ENCODE assay signal across 20 cellular contexts in the genomic region with DNA sequence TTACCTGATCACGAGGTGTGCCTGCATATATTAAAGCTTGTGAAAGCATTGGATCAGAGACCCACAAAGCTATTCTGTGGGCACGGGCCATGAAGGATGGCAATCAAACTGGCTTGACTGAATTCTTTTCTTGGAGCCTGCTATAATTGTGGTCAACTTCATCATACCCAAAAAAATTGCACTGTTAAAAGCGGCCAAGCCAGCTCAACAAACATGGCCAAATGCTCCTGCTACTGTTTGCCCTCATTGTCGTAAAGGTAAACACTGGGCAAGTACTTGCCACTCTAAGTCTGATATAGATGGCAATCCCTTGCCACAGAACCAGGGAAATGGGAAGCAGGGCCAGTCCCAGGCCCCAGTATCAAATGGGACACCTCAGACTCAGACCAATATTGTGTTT. TPM values are rescaled to one million over a fixed set of nuclear protein-coding genes. Genes with fewer than 3 reads are reported as not detected.
A peak's percentile ranks its signal among the peaks of the same experiment; 100 is the strongest.
DNase-seq lines count a peak whose midpoint lies in the region; ATAC-seq, FAIRE-seq and TF ChIP-seq lines count a peak whose summit lies in the region.
"Had no signal": no experiment of that assay in that cellular context is flagged by ENCODE, and none has a peak within 500 bp of the region (broad histone marks: within the 10 kb centered on the region; RNA-seq: fewer than 3 reads in every experiment).

No MANE protein-coding gene starts in this region.

- peaks cover 0 to 6% of the 10 kb centered on the region in 2 donors for H3K9me3 Mint-ChIP-seq in activated naive CD4-positive, alpha-beta T cell treated with anti-CD3 and anti-CD28 coated beads, Interleukin-2, amount 50 U/mL, for 72 hours

- H3K9me3 ChIP-seq in K562 (replicated peaks; ENCODE audit: control insufficient read depth, insufficient read depth, low read depth, low read length), result peaks cover 12% of the 10 kb centered on the region
- H3K9me3 ChIP-seq in stomach, result peaks cover 0 to 19% (median 0%) of the 10 kb centered on the region in 4 donors
- H3K9me3 ChIP-seq: BE2C had no signal

- no peaks in the 10 kb centered on the region for H4K20me1 ChIP-seq in K562 (replicated peaks; ENCODE audit: control insufficient read depth, insufficient read depth, low read length)

- H3K27ac Mint-ChIP-seq in activated naive CD4-positive, alpha-beta T cell treated with anti-CD3 and anti-CD28 coated beads, Interleukin-2, amount 50 U/mL, for 72 hours, result no peak overlapping the region
- H3K27ac Mint-ChIP-seq: CD4-positive, alpha-beta T cell had no signal

- in situ Hi-C loops in K562 (cut with MboI), result no loop called here

- no peak overlapping the region for H3K27ac ChIP-seq in K562 (ENCODE audit: extremely low read depth, low read depth, low read length)
- H3K27ac ChIP-seq in stomach, result peak overlapping the region in 4 of 5 donors; percentile 22 to 76 (median 40)
- H3K27ac ChIP-seq: 22Rv1, HL-60 had no signal

- no peaks in the 10 kb centered on the region for H3K9me1 ChIP-seq in K562 (ENCODE audit: control insufficient read depth, insufficient read depth, low read length)

- H3K4me3 ChIP-seq in K562 (no peak overlapping the region), stomach (no peak overlapping the region)

- POLR2A ChIA-PET in K562 (lab: Yijun Ruan, JAX), result interaction anchor here (0.6 to 0.7 kb wide), 3 partner anchors 279 to 1512 kb away, joined by 3 read pairs; partner anchors contain the start of gene AHCYL1

- peaks cover 6 to 8% of the 10 kb centered on the region in 2 donors for H3K36me3 Mint-ChIP-seq in activated naive CD4-positive, alpha-beta T cell treated with anti-CD3 and anti-CD28 coated beads, Interleukin-2, amount 50 U/mL, for 72 hours

- CTCF ChIA-PET in K562 (lab: Yijun Ruan, JAX; ENCODE audit: low intra/inter-chr PET ratio), result no interaction called here

- TF ChIP-seq CTCF in K562 (IDR thresholded peaks at IDR 0.05 in 2 of 3, conservative IDR thresholded peaks at IDR 0.05 in 1 of 3; ENCODE audit: insufficient read depth in 2 of 3, low read depth in 1 of 3, low read length in 3 of 3), result no peak
- TF ChIP-seq CTCF in stomach (IDR thresholded peaks at IDR 0.05), result no peak

- H3K4me2 ChIP-seq in K562 (ENCODE audit: insufficient read depth, low read length), result no peak overlapping the region

- no peaks in the 10 kb centered on the region; a peak in 1 of 5 replicates for H3K4me1 ChIP-seq in K562 (replicated peaks in 1 of 2; ENCODE audit: control insufficient read depth in 2 of 2, insufficient read depth in 2 of 2, low read length in 2 of 2)
- H3K4me1 ChIP-seq in stomach, result peaks cover 0 to 11% (median 2%) of the 10 kb centered on the region in 4 donors

- 2% methylated on average over 4 of the region's 4 CpGs for WGBS in K562 (ENCODE audit: insufficient coverage, low coverage, missing lambda C conversion rate)
- WGBS in stomach, 5 donors, result 38 to 76% (median 48%) methylated on average over 4 of the region's 4 CpGs

- H3K36me3 ChIP-seq in K562 (ENCODE audit: control insufficient read depth, insufficient read depth, low read length) (no peaks in the 10 kb centered on the region), stomach (no peaks in the 10 kb centered on the region)
- H3K36me3 ChIP-seq: BE2C had no signal

- H3K9ac ChIP-seq in K562 (ENCODE audit: insufficient read depth in 1 of 2, low read depth in 2 of 2, low read length in 2 of 2), result no peak overlapping the region

- peaks cover 0 to 8% of the 10 kb centered on the region in 2 experiments; a peak in 2 of 5 replicates for H3K27me3 ChIP-seq in K562 (ENCODE audit: control insufficient read depth in 2 of 2, insufficient read depth in 2 of 2, low read length in 2 of 2)
- no peaks in the 10 kb centered on the region for H3K27me3 ChIP-seq in stomach
- H3K27me3 ChIP-seq: BE2C had no signal

- H2AFZ ChIP-seq in K562 (ENCODE audit: low read depth, low read length), result no peak overlapping the region

- no peaks in the 10 kb centered on the region for H3K79me2 ChIP-seq in K562 (ENCODE audit: control insufficient read depth, insufficient read depth, low read length)

- ATAC-seq in K562, result no peak
- ATAC-seq in activated naive CD4-positive, alpha-beta T cell treated with anti-CD3 and anti-CD28 coated beads, Interleukin-2, amount 50 U/mL, for 72 hours, result no peak
- ATAC-seq: HCT116 had no signal

- intact Hi-C loops in K562 (cut with micrococcal nuclease) (loop anchor here (5.0 kb wide), 1 partner anchor 33 kb away; no protein-coding TSS in a partner anchor), stomach (cut with DNase I; ENCODE audit: low total_unique reads) (no loop called here)

- TF ChIP-seq EP300 in K562 (IDR thresholded peaks at IDR 0.05; ENCODE audit: low read length) (no peak), stomach (IDR thresholded peaks at IDR 0.05) (no peak)

- no peak for TF ChIP-seq RAD21 in K562 (CRISPR knock-in tag; conservative IDR thresholded peaks at IDR 0.05 in 1 of 2, IDR thresholded peaks at IDR 0.05 in 1 of 2)

- TF ChIP-seq POLR2A in K562 (conservative IDR thresholded peaks at IDR 0.05) (no peak), stomach (IDR thresholded peaks at IDR 0.05) (no peak)

- DNase-seq in DMS53 (lab: John Stamatoyannopoulos, UW) (peak; percentile 20), DMS53 treated with DMSO at 0.1 percent for 48 hours (lab: John Stamatoyannopoulos, UW; ENCODE audit: unreplicated experiment) (no peak), K562 (ENCODE audit: extremely low read depth in 1 of 4, low spot score in 3 of 4) (peak in 3 of 4 experiments; percentile 0 to 1 (median 0)), stomach (peak; percentile 63), amniotic stem cell (lab: John Stamatoyannopoulos, UW) (no peak)
- DNase-seq in activated naive CD4-positive, alpha-beta T cell treated with anti-CD3 and anti-CD28 coated beads, Interleukin-2, amount 50 U/mL, for 72 hours (ENCODE audit: low spot score in 2 of 2), result no peak
- DNase-seq: BE2C; CD4-positive, alpha-beta T cell; DMS79 treated with DMSO at 0.1 percent for 48 hours; KG1; NCI-H1436; NCI-H2029; NCI-H2171; NCI-H446; NCI-H69 had no signal

- FAIRE-seq in K562 (lab: Jason Lieb, UNC), result no peak
- FAIRE-seq: G401.6 had no signal

- BruUV-seq in K562 (replicated peaks; lab: Mats Ljungman, UMichigan), result no TSS peak

RNA-seq across cellular contexts. Expression of gene GSTM5, which starts 6.6 kb away (rescaled TPM):
- total RNA-seq in K562 (2011; cell fraction: chromatin; rRNA removed; ENCODE audit: low replicate concordance), result 0.16 TPM in 1 of 2 replicates, not detected in the other
- 0.17 TPM in 1 of 2 replicates, not detected in the other for total RNA-seq in K562 (2011; cell fraction: nucleolus; rRNA removed)
- total RNA-seq in K562 (2011; cell fraction: nucleoplasm; rRNA removed), result 0.15 and 0.23 TPM in 2 replicates
- not detected in 2 replicates for total RNA-seq in K562 (2014; rRNA removed)
- not detected in 2 replicates for total RNA-seq in K562 (2014; rRNA removed; fragmentation: Illumina TruSeq; extraction: Trizol)
- not detected in 2 replicates for total RNA-seq in K562 (2015; rRNA removed; fragmentation: Illumina TruSeq; extraction: Trizol)
- not detected in 2 replicates for total RNA-seq in K562 (2021)
- polyA plus RNA-seq in K562 (2011; rRNA removed), result not detected in 2 replicates
- not detected in 2 replicates for polyA plus RNA-seq in K562 (2011; cell fraction: cytosol; rRNA removed)
- polyA plus RNA-seq in K562 (2011; cell fraction: nucleus; rRNA removed), result 0.15 TPM in 1 of 2 replicates, not detected in the other
- polyA plus RNA-seq in K562 (2012), result not detected in 2 replicates
- polyA plus RNA-seq in K562 (2014; fragmentation: Illumina TruSeq; extraction: Trizol), result not detected in 2 replicates
- not detected for polyA plus RNA-seq in K562 (2014; fragmentation: Nextera tagmentation; extraction: Ambion mirVana)
- not detected in 2 replicates for polyA plus RNA-seq in K562 (2014; rRNA removed)
- not detected in 2 replicates for polyA minus RNA-seq in K562 (2011; rRNA and poly(A)+ RNA removed)
- not detected in 2 replicates for polyA minus RNA-seq in K562 (2011; cell fraction: cytosol; rRNA and poly(A)+ RNA removed)
- under 0.01 and 0.11 TPM in 2 replicates for polyA minus RNA-seq in K562 (2011; cell fraction: nucleus; rRNA and poly(A)+ RNA removed)
- total RNA-seq in stomach, result 10 to 100 TPM in 2 of 5 donors, 1 to 10 TPM in 1, not detected in 2; 1.4 to 35.6 (median 18.5) TPM
- polyA plus RNA-seq in stomach, result 10 to 100 TPM in 2 of 3 donors, 1 to 10 TPM in 1; 3.6 to 22.0 (median 14.9) TPM
- total RNA-seq in activated naive CD4-positive, alpha-beta T cell treated with anti-CD3 and anti-CD28 coated beads, Interleukin-2, amount 50 U/mL, for 72 hours, result under 1 TPM in 1 of 2 donors, not detected in 1; 0.89 TPM
- total RNA-seq: M059J had no signal

RNA-seq across cellular contexts. Expression of gene GSTM1, which starts 17.8 kb away (rescaled TPM):
- 0.65 and 0.70 TPM in 2 replicates for total RNA-seq in K562 (2011; cell fraction: chromatin; rRNA removed; ENCODE audit: low replicate concordance)
- total RNA-seq in K562 (2011; cell fraction: nucleolus; rRNA removed), result not detected in 2 replicates
- not detected in 2 replicates for total RNA-seq in K562 (2011; cell fraction: nucleoplasm; rRNA removed)
- not detected in 2 replicates for total RNA-seq in K562 (2014; rRNA removed)
- total RNA-seq in K562 (2014; rRNA removed; fragmentation: Illumina TruSeq; extraction: Trizol), result not detected in 2 replicates
- total RNA-seq in K562 (2015; rRNA removed; fragmentation: Illumina TruSeq; extraction: Trizol), result not detected in 2 replicates
- not detected in 2 replicates for total RNA-seq in K562 (2021)
- polyA plus RNA-seq in K562 (2011; rRNA removed), result 0.14 TPM in 1 of 2 replicates, not detected in the other
- 0.21 and 0.29 TPM in 2 replicates for polyA plus RNA-seq in K562 (2011; cell fraction: cytosol; rRNA removed)
- polyA plus RNA-seq in K562 (2011; cell fraction: nucleus; rRNA removed), result 0.59 and 1.3 TPM in 2 replicates
- polyA plus RNA-seq in K562 (2012), result 0.07 and 0.40 TPM in 2 replicates
- polyA plus RNA-seq in K562 (2014; fragmentation: Illumina TruSeq; extraction: Trizol), result not detected in 2 replicates
- not detected for polyA plus RNA-seq in K562 (2014; fragmentation: Nextera tagmentation; extraction: Ambion mirVana)
- not detected in 2 replicates for polyA plus RNA-seq in K562 (2014; rRNA removed)
- 0.18 and 0.28 TPM in 2 replicates for polyA minus RNA-seq in K562 (2011; rRNA and poly(A)+ RNA removed)
- polyA minus RNA-seq in K562 (2011; cell fraction: cytosol; rRNA and poly(A)+ RNA removed), result not detected in 2 replicates
- not detected in 2 replicates for polyA minus RNA-seq in K562 (2011; cell fraction: nucleus; rRNA and poly(A)+ RNA removed)
- total RNA-seq in stomach, result 10 to 100 TPM in 1 of 5 donors, 1 to 10 TPM in 2, not detected in 2; 2.6 to 69.4 (median 5.4) TPM
- 10 to 100 TPM in 2 of 3 donors, under 1 TPM in 1; 0.23 to 99.7 (median 86.4) TPM for polyA plus RNA-seq in stomach
- total RNA-seq in activated naive CD4-positive, alpha-beta T cell treated with anti-CD3 and anti-CD28 coated beads, Interleukin-2, amount 50 U/mL, for 72 hours, result 100 to 1,000 TPM in 1 of 2 donors, not detected in 1; 129 TPM
- total RNA-seq: M059J had no signal

RNA-seq across cellular contexts. Expression of gene GSTM3, which starts 35.4 kb away (rescaled TPM):
- total RNA-seq in K562 (2011; cell fraction: chromatin; rRNA removed; ENCODE audit: low replicate concordance), result 1.2 and 1.8 TPM in 2 replicates
- total RNA-seq in K562 (2011; cell fraction: nucleolus; rRNA removed), result 1.1 and 2.7 TPM in 2 replicates
- total RNA-seq in K562 (2011; cell fraction: nucleoplasm; rRNA removed), result 1.8 and 2.6 TPM in 2 replicates
- total RNA-seq in K562 (2014; rRNA removed) (2.3 and 4.3 TPM in 2 replicates), K562 (2014; rRNA removed; fragmentation: Illumina TruSeq; extraction: Trizol) (5.5 and 7.2 TPM in 2 replicates), K562 (2015; rRNA removed; fragmentation: Illumina TruSeq; extraction: Trizol) (4.1 and 4.5 TPM in 2 replicates), K562 (2021) (3.9 and 5.7 TPM in 2 replicates), stomach (100 to 1,000 TPM in 2 of 5 donors, 10 to 100 TPM in 3; 32.2 to 213 (median 84.6) TPM)
- polyA plus RNA-seq in K562 (2011; rRNA removed) (17.5 and 22.3 TPM in 2 replicates), K562 (2014; fragmentation: Illumina TruSeq; extraction: Trizol) (8.9 and 9.5 TPM in 2 replicates), K562 (2014; fragmentation: Nextera tagmentation; extraction: Ambion mirVana) (10 to 100 TPM; 23.1 to 24.5 TPM), K562 (2014; rRNA removed) (8.9 and 9.4 TPM in 2 replicates), stomach (100 to 1,000 TPM in 2 of 3 donors, 10 to 100 TPM in 1; 83.8 to 350 (median 194) TPM)
- polyA plus RNA-seq in K562 (2011; cell fraction: cytosol; rRNA removed), result 10.2 and 17.2 TPM in 2 replicates
- 5.5 and 10.1 TPM in 2 replicates for polyA plus RNA-seq in K562 (2011; cell fraction: nucleus; rRNA removed)
- 10.9 and 11.4 TPM in 2 replicates for polyA plus RNA-seq in K562 (2012)
- 8.5 and 12.1 TPM in 2 replicates for polyA minus RNA-seq in K562 (2011; rRNA and poly(A)+ RNA removed)
- 2.6 and 5.3 TPM in 2 replicates for polyA minus RNA-seq in K562 (2011; cell fraction: cytosol; rRNA and poly(A)+ RNA removed)
- 1.2 and 3.3 TPM in 2 replicates for polyA minus RNA-seq in K562 (2011; cell fraction: nucleus; rRNA and poly(A)+ RNA removed)
- total RNA-seq in activated naive CD4-positive, alpha-beta T cell treated with anti-CD3 and anti-CD28 coated beads, Interleukin-2, amount 50 U/mL, for 72 hours, result 10 to 100 TPM; 39.0 to 41.1 TPM

RNA-seq across cellular contexts. Expression of gene GSTM2, which starts 37.6 kb away (rescaled TPM):
- total RNA-seq in K562 (2011; cell fraction: chromatin; rRNA removed; ENCODE audit: low replicate concordance), result 18.6 and 26.2 TPM in 2 replicates
- 12.3 and 13.0 TPM in 2 replicates for total RNA-seq in K562 (2011; cell fraction: nucleolus; rRNA removed)
- total RNA-seq in K562 (2011; cell fraction: nucleoplasm; rRNA removed), result 16.2 and 17.0 TPM in 2 replicates
- total RNA-seq in K562 (2014; rRNA removed), result 1.6 TPM in 2 replicates
- 2.5 and 2.6 TPM in 2 replicates for total RNA-seq in K562 (2014; rRNA removed; fragmentation: Illumina TruSeq; extraction: Trizol)
- 4.2 TPM in 2 replicates for total RNA-seq in K562 (2015; rRNA removed; fragmentation: Illumina TruSeq; extraction: Trizol)
- 6.4 and 6.8 TPM in 2 replicates for total RNA-seq in K562 (2021)
- polyA plus RNA-seq in K562 (2011; rRNA removed), result 5.4 and 11.9 TPM in 2 replicates
- polyA plus RNA-seq in K562 (2011; cell fraction: cytosol; rRNA removed), result 7.2 and 11.1 TPM in 2 replicates
- polyA plus RNA-seq in K562 (2011; cell fraction: nucleus; rRNA removed), result 53.6 and 78.5 TPM in 2 replicates
- 12.4 and 26.5 TPM in 2 replicates for polyA plus RNA-seq in K562 (2012)
- 8.6 and 10.9 TPM in 2 replicates for polyA plus RNA-seq in K562 (2014; fragmentation: Illumina TruSeq; extraction: Trizol)
- polyA plus RNA-seq in K562 (2014; fragmentation: Nextera tagmentation; extraction: Ambion mirVana), result 10 to 100 TPM; 12.4 to 15.1 TPM
- polyA plus RNA-seq in K562 (2014; rRNA removed), result 7.6 and 7.7 TPM in 2 replicates
- 4.1 and 4.3 TPM in 2 replicates for polyA minus RNA-seq in K562 (2011; rRNA and poly(A)+ RNA removed)
- 0.95 and 2.5 TPM in 2 replicates for polyA minus RNA-seq in K562 (2011; cell fraction: cytosol; rRNA and poly(A)+ RNA removed)
- 5.1 and 10.0 TPM in 2 replicates for polyA minus RNA-seq in K562 (2011; cell fraction: nucleus; rRNA and poly(A)+ RNA removed)
- total RNA-seq in stomach, result 100 to 1,000 TPM in 3 of 5 donors, 10 to 100 TPM in 2; 22.3 to 219 (median 126) TPM
- 100 to 1,000 TPM; 102 to 149 (median 122) TPM for polyA plus RNA-seq in stomach
- total RNA-seq in activated naive CD4-positive, alpha-beta T cell treated with anti-CD3 and anti-CD28 coated beads, Interleukin-2, amount 50 U/mL, for 72 hours, result 10 to 100 TPM; 13.6 to 41.7 TPM

RNA-seq across cellular contexts. Expression of gene GSTM4, which starts 49.5 kb away (rescaled TPM):
- 32.6 and 57.2 TPM in 2 replicates for total RNA-seq in K562 (2011; cell fraction: chromatin; rRNA removed; ENCODE audit: low replicate concordance)
- 42.2 and 42.5 TPM in 2 replicates for total RNA-seq in K562 (2011; cell fraction: nucleolus; rRNA removed)
- total RNA-seq in K562 (2011; cell fraction: nucleoplasm; rRNA removed), result 35.5 and 39.5 TPM in 2 replicates
- 18.8 and 26.8 TPM in 2 replicates for total RNA-seq in K562 (2014; rRNA removed)
- total RNA-seq in K562 (2014; rRNA removed; fragmentation: Illumina TruSeq; extraction: Trizol), result 21.0 and 22.2 TPM in 2 replicates
- 25.0 and 29.7 TPM in 2 replicates for total RNA-seq in K562 (2015; rRNA removed; fragmentation: Illumina TruSeq; extraction: Trizol)
- 38.8 and 41.0 TPM in 2 replicates for total RNA-seq in K562 (2021)
- 45.0 and 57.0 TPM in 2 replicates for polyA plus RNA-seq in K562 (2011; rRNA removed)
- 55.3 and 58.1 TPM in 2 replicates for polyA plus RNA-seq in K562 (2011; cell fraction: cytosol; rRNA removed)
- 108 and 111 TPM in 2 replicates for polyA plus RNA-seq in K562 (2011; cell fraction: nucleus; rRNA removed)
- polyA plus RNA-seq in K562 (2012), result 44.6 and 53.5 TPM in 2 replicates
- 53.4 and 56.1 TPM in 2 replicates for polyA plus RNA-seq in K562 (2014; fragmentation: Illumina TruSeq; extraction: Trizol)
- 10 to 100 TPM; 30.5 to 39.2 TPM for polyA plus RNA-seq in K562 (2014; fragmentation: Nextera tagmentation; extraction: Ambion mirVana)
- 38.4 and 46.2 TPM in 2 replicates for polyA plus RNA-seq in K562 (2014; rRNA removed)
- polyA minus RNA-seq in K562 (2011; rRNA and poly(A)+ RNA removed), result 26.7 and 29.8 TPM in 2 replicates
- polyA minus RNA-seq in K562 (2011; cell fraction: cytosol; rRNA and poly(A)+ RNA removed), result 19.7 and 21.8 TPM in 2 replicates
- polyA minus RNA-seq in K562 (2011; cell fraction: nucleus; rRNA and poly(A)+ RNA removed), result 24.2 and 40.5 TPM in 2 replicates
- total RNA-seq in stomach, result 10 to 100 TPM in 4 of 5 donors, 1 to 10 TPM in 1; 7.5 to 63.6 (median 22.3) TPM
- polyA plus RNA-seq in stomach, result 10 to 100 TPM; 23.6 to 32.6 (median 24.7) TPM
- total RNA-seq in activated naive CD4-positive, alpha-beta T cell treated with anti-CD3 and anti-CD28 coated beads, Interleukin-2, amount 50 U/mL, for 72 hours, result 10 to 100 TPM; 22.0 to 23.8 TPM

Comparison
In these comparisons a context has a peak if more than half of its experiments do, and no peak if none do; other contexts are left out.
1. DNase-seq: peak in DMS53 (single experiment), K562 (3 of 4) and stomach (single experiment); none in DMS53 treated with DMSO at 0.1 percent for 48 hours (single experiment), activated naive CD4-positive, alpha-beta T cell treated with anti-CD3 and anti-CD28 coated beads, Interleukin-2, amount 50 U/mL, for 72 hours (0 of 2) and amniotic stem cell (single experiment).
2. RNA of gene GSTM3, which starts 35.4 kb away (total RNA-seq): 32.2 to 213 TPM in stomach and 39.0 to 41.1 TPM in activated naive CD4-positive, alpha-beta T cell treated with anti-CD3 and anti-CD28 coated beads, Interleukin-2, amount 50 U/mL, for 72 hours; 1.1 to 7.2 TPM in K562; every median in the first group is over 4 times any median in the second.